Comparison of ENCODE assay signal across 26 cellular contexts in genomic region chr17:73462830-73463229, GRCh38.
DNase-seq lines count a peak whose midpoint lies in the region; ATAC-seq and TF ChIP-seq lines count a peak whose summit lies in the region.
"Had no signal": no experiment of that assay in that cellular context is flagged by ENCODE, and none has a peak within 500 bp of the region (broad histone marks: within the 10 kb centered on the region; RNA-seq: fewer than 3 reads in every experiment).

No MANE protein-coding gene starts in this region.

- in situ Hi-C loops in GM13977 (cut with MboI; ENCODE audit: low pct_unique_long_range_greater_than_20kb, low sequenced_read_pairs, unreplicated experiment), result no loop called here

- intact Hi-C loops in activated B cell treated with CpG ODN at 0.5 μM for 24 hours (cut with micrococcal nuclease), result no loop called here

- H3K27ac ChIP-seq in BLaER1 (no peak overlapping the region), substantia nigra (ENCODE audit: low read depth, low read length, poor library complexity, severe bottlenecking) (no peak overlapping the region)
- H3K27ac ChIP-seq: ascending aorta, pancreas, testis, vagina had no signal

- H3K27me3 ChIP-seq in BLaER1, result no peaks in the 10 kb centered on the region
- H3K27me3 ChIP-seq: ascending aorta, pancreas, testis, vagina had no signal

- peak; percentile 14 for ATAC-seq in activated B cell treated with CpG ODN at 0.5 μM for 24 hours (ENCODE audit: low read depth)
- ATAC-seq: activated naive CD4-positive, alpha-beta T cell treated with anti-CD3 and anti-CD28 coated beads, Interleukin-2, amount 50 U/mL, for 72 hours; activated T-helper 17 cell treated with anti-CD3 and anti-CD28 coated beads, Interleukin-2, amount 50 U/mL, for 72 hours; GM23338; K562; mucosa of descending colon; pancreas; SK-N-SH treated with all-trans-retinoic acid at 6 μM for 48 hours had no signal

- no peak overlapping the region for H3K9ac ChIP-seq in BLaER1

- no peaks in the 10 kb centered on the region for H3K27me3 Mint-ChIP-seq in activated B cell treated with CpG ODN at 0.5 μM for 24 hours
- H3K27me3 Mint-ChIP-seq: activated T-helper 17 cell treated with anti-CD3 and anti-CD28 coated beads, Interleukin-2, amount 50 U/mL, for 72 hours; CD4-positive, alpha-beta T cell had no signal

- H4K20me1 ChIP-seq in BLaER1, result peaks cover 10% of the 10 kb centered on the region; the same call in 1 of the 2 replicates

- H3K27ac Mint-ChIP-seq in activated B cell treated with CpG ODN at 0.5 μM for 24 hours, result no peak overlapping the region
- H3K27ac Mint-ChIP-seq: activated naive CD4-positive, alpha-beta T cell treated with anti-CD3 and anti-CD28 coated beads, Interleukin-2, amount 50 U/mL, for 72 hours; activated T-helper 17 cell treated with anti-CD3 and anti-CD28 coated beads, Interleukin-2, amount 50 U/mL, for 72 hours; CD4-positive, alpha-beta T cell; GM23338 had no signal

- no peak overlapping the region for H3K4me3 ChIP-seq in BLaER1
- H3K4me3 ChIP-seq: ascending aorta, GM23338, K562, mucosa of descending colon, pancreas, testis, vagina had no signal

- no peak for TF ChIP-seq CTCF in activated B cell treated with CpG ODN at 0.5 μM for 24 hours (IDR thresholded peaks at IDR 0.05)
- no peak for TF ChIP-seq CTCF in GM13977 (IDR thresholded peaks at IDR 0.05; ENCODE audit: extremely low read depth, insufficient read depth, missing control alignments)
- no peak for TF ChIP-seq CTCF in GM20000 (IDR thresholded peaks at IDR 0.05; ENCODE audit: extremely low read depth, missing control alignments)

- POLR2A ChIA-PET in activated B cell treated with CpG ODN at 0.5 μM for 24 hours (lab: Charles Lee), result no interaction called here

- CTCF ChIA-PET in activated B cell treated with CpG ODN at 0.5 μM for 24 hours (lab: Charles Lee), result no interaction called here

- H3K4me1 ChIP-seq in BLaER1, result peaks cover 32% of the 10 kb centered on the region
- H3K4me1 ChIP-seq: ascending aorta, pancreas, testis, vagina had no signal

- H3K4me3 Mint-ChIP-seq in activated B cell treated with CpG ODN at 0.5 μM for 24 hours, result no peak overlapping the region
- H3K4me3 Mint-ChIP-seq: activated T-helper 17 cell treated with anti-CD3 and anti-CD28 coated beads, Interleukin-2, amount 50 U/mL, for 72 hours; CD4-positive, alpha-beta T cell; central memory CD8-positive, alpha-beta T cell; GM23338; nephron had no signal

- peak overlapping the region; percentile 61 for H3K4me2 ChIP-seq in BLaER1
- H3K4me2 ChIP-seq: GM23338 had no signal

- no peaks in the 10 kb centered on the region for H3K4me1 Mint-ChIP-seq in activated B cell treated with CpG ODN at 0.5 μM for 24 hours
- H3K4me1 Mint-ChIP-seq: activated T-helper 17 cell treated with anti-CD3 and anti-CD28 coated beads, Interleukin-2, amount 50 U/mL, for 72 hours; central memory CD8-positive, alpha-beta T cell had no signal

- peaks cover 8% of the 10 kb centered on the region; the same call in 1 of the 2 replicates for H3K36me3 ChIP-seq in BLaER1
- H3K36me3 ChIP-seq: ascending aorta, pancreas, vagina had no signal

- peaks cover 5% of the 10 kb centered on the region; the same call in 1 of the 2 replicates for H3K9me3 ChIP-seq in BLaER1
- H3K9me3 ChIP-seq: ascending aorta, mucosa of descending colon, pancreas, testis, vagina had no signal

- H3K9me3 Mint-ChIP-seq in activated B cell treated with CpG ODN at 0.5 μM for 24 hours, result peaks cover 8% of the 10 kb centered on the region
- H3K9me3 Mint-ChIP-seq: activated T-helper 17 cell treated with anti-CD3 and anti-CD28 coated beads, Interleukin-2, amount 50 U/mL, for 72 hours; CD4-positive, alpha-beta T cell; central memory CD8-positive, alpha-beta T cell; GM23338; nephron had no signal

- H3K36me3 Mint-ChIP-seq in activated B cell treated with CpG ODN at 0.5 μM for 24 hours (ENCODE audit: low read depth), result peaks cover 2% of the 10 kb centered on the region
- H3K36me3 Mint-ChIP-seq: activated naive CD4-positive, alpha-beta T cell treated with anti-CD3 and anti-CD28 coated beads, Interleukin-2, amount 50 U/mL, for 72 hours had no signal

- DNase-seq in DMS153 (lab: John Stamatoyannopoulos, UW) (peak; percentile 68), NCI-H345 (lab: John Stamatoyannopoulos, UW) (peak; percentile 83), activated B cell treated with CpG ODN at 0.5 μM for 24 hours (no peak), GM13977 (ENCODE audit: low spot score) (no peak), AG08395 (ENCODE audit: low spot score) (no peak), substantia nigra (lab: John Stamatoyannopoulos, UW) (no peak), GM20000 (ENCODE audit: low spot score) (no peak)
- DNase-seq: activated CD8-positive, alpha-beta memory T cell treated with anti-CD3 and anti-CD28 coated beads, Interleukin-2, amount 50 U/mL, for 4 hours; CD4-positive, alpha-beta T cell; dermis blood vessel endothelial cell; mucosa of descending colon; pancreas; right cardiac atrium; stimulated activated CD4-positive, alpha-beta T cell treated with anti-CD3 and anti-CD28 coated beads, Interleukin-4, amount 100 ng/mL, for 1 hour; stimulated activated naive CD4-positive, alpha-beta T cell; testis had no signal

Comparison
In these comparisons a context has a peak if more than half of its experiments do, and no peak if none do; other contexts are left out.
1. DNase-seq: peak in DMS153 (single experiment) and NCI-H345 (single experiment); none in activated B cell treated with CpG ODN at 0.5 μM for 24 hours (single experiment), GM13977 (single experiment), AG08395 (single experiment), substantia nigra (0 of 49) and GM20000 (single experiment).